Comparison of ENCODE assay signal across 25 cellular contexts in the genomic region with DNA sequence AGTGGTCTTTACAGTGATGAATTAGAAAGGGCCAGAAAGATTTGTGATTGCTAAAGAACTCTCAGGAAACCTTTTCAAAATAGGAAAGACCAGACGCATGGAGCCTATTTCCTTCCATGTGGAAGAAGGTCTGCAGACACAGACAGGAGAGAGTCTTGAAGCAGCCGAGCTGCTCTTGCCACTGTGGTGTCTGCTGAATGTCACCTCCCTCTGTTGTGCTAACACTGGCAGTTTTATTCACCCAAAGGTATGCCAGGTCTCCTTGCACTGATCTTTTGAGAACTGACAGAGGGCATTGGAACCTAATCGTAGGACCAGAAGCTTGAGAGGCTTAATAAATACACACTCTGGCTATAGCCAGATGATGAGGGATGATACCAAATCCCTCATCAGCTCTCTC.
"Had no signal": no experiment of that assay in that cellular context is flagged by ENCODE, and none has a peak within 500 bp of the region (broad histone marks: within the 10 kb centered on the region; RNA-seq: fewer than 3 reads in every experiment).

No MANE protein-coding gene starts in this region.

- H3K4me1 ChIP-seq: colonic mucosa, gastroesophageal sphincter, heart left ventricle, left lung, lower lobe of right lung had no signal

- H3K4me3 ChIP-seq: colonic mucosa, gastroesophageal sphincter, heart left ventricle, hepatocyte, left lung, lower lobe of right lung, mucosa of descending colon had no signal

- H3K9me3 ChIP-seq: colonic mucosa, gastroesophageal sphincter, heart left ventricle, left lung, lower lobe of right lung, mucosa of descending colon had no signal

- H3K27ac ChIP-seq: colonic mucosa, epithelial cell of prostate, foreskin keratinocyte, gastroesophageal sphincter, heart left ventricle, hepatocyte, left lung, lower lobe of right lung had no signal

- H3K27me3 ChIP-seq: colonic mucosa, gastroesophageal sphincter, heart left ventricle, hepatocyte, left lung had no signal

- ATAC-seq: effector memory CD8-positive, alpha-beta T cell; esophagus mucosa; foreskin keratinocyte; gastroesophageal sphincter; heart left ventricle; left cardiac atrium; left lung; left ventricle myocardium superior; lower lobe of right lung; mucosa of descending colon; naive thymus-derived CD4-positive, alpha-beta T cell had no signal

- FAIRE-seq: endometrium, frontal cortex, kidney had no signal

- DNase-seq: colonic mucosa; cortex of kidney; effector CD8-positive, alpha-beta T cell; effector memory CD8-positive, alpha-beta T cell; endodermal cell; erythroblast; foreskin keratinocyte; heart left ventricle; hypothalamus; immature natural killer cell; islet precursor cell; kidney; left cardiac atrium; left lung; left ventricle myocardium superior; lower lobe of right lung; mesenchymal stem cell; mucosa of descending colon; naive thymus-derived CD4-positive, alpha-beta T cell had no signal

- H3K36me3 ChIP-seq: colonic mucosa, gastroesophageal sphincter, heart left ventricle, left lung, lower lobe of right lung had no signal
